8 cellular contexts compared by ENCODE assay signal in the genomic region with DNA sequence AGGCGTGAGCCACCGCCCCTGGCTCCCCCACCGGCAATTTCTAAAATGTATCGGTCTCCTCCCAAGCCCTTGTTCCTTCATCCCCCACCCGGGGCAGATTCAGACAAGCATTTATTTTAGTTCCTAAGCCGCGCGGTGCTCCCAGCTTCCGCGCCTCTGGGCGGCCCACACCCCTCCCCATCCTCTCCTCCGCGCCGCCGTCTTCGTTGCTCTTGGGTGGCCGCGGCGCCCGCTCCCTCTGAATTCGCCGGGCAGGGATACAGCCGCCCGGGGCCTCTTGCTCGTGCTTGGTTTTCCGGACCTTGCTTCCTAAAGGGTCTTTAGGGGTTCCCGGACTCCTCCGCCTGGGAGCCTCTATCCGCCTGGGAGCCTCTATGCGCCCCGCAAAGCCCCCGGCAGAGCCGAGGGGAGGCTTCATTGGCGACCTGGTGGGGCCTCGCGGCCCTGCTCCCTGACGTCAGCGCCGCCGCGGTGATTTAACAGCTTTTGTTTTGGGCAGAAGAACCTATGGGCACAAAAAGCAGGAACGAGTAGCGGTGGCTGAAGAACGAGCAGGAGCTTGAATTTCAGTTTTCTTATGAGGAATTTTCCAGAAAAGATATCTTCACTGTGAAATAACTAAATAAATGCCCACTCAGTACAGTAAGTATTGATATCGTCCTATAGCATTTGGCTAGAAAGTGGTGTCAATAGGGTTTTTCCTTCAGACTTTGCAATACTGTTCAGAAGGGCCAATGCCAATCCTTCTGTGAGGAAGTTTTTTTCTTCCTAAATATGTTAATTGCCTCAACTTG. TPM values are rescaled to one million over a fixed set of nuclear protein-coding genes. Genes with fewer than 3 reads are reported as not detected.
DNase-seq lines count a peak whose midpoint lies in the region; ATAC-seq, FAIRE-seq and TF ChIP-seq lines count a peak whose summit lies in the region.

No MANE protein-coding gene starts in this region.

- H3K27ac ChIP-seq in A673 (ENCODE audit: low read depth, low read length, poor library complexity, severe bottlenecking) (peak overlapping the region; percentile 95), kidney (ENCODE audit: low read depth in 2 of 2, low read length in 2 of 2) (peak overlapping the region; percentile 76 to 83)

- intact Hi-C loops in A673 (cut with micrococcal nuclease; ENCODE audit: unreplicated experiment) = loop anchor here (1.0 to 10.0 kb wide), 5 partner anchors 106 to 303 kb away; a partner anchor contains a TSS
- intact Hi-C loops in kidney (cut with DNase I) = no loop called here

- H3K36me3 ChIP-seq in A673 (ENCODE audit: insufficient read depth, low read length, poor library complexity, severe bottlenecking) (no peaks in the 10 kb centered on the region), kidney (ENCODE audit: control insufficient read depth in 1 of 2, insufficient read depth in 2 of 2, low read length in 2 of 2) (no peaks in the 10 kb centered on the region)

- TF ChIP-seq CTCF in A673 (conservative IDR thresholded peaks at IDR 0.05; ENCODE audit: low read depth, low read length) = no peak
- no peak for TF ChIP-seq CTCF in kidney (IDR thresholded peaks at IDR 0.05; ENCODE audit: borderline replicate concordance, extremely low read depth, insufficient read depth)

- no peaks in the 10 kb centered on the region for H3K9me3 ChIP-seq in A673 (ENCODE audit: low read depth, low read length, poor library complexity, severe bottlenecking)
- H3K9me3 ChIP-seq in kidney (ENCODE audit: control insufficient read depth in 1 of 2, low read length in 2 of 2) = no peaks in the 10 kb centered on the region

- BruUV-seq in A673 (replicated peaks; lab: Mats Ljungman, UMichigan) = no TSS peak

- POLR2A ChIA-PET in A673 (lab: Charles Lee; ENCODE audit: low non-redundant PET) = no interaction called here

- DNase-seq in A673 (ENCODE audit: low spot score) = peak; percentile 90
- peak; percentile 83 for DNase-seq in NCI-H2171 (lab: John Stamatoyannopoulos, UW)
- DNase-seq in cerebellar cortex (ENCODE audit: low spot score) = peak; percentile 78
- peak; percentile 89 for DNase-seq in kidney
- DNase-seq in stimulated activated CD4-positive, alpha-beta T cell treated with anti-CD3 and anti-CD28 coated beads, Interleukin-15, amount 100 ng/mL, for 1 hour (ENCODE audit: low read depth in 1 of 2, low spot score in 1 of 2) = peak; percentile 50 to 58

- CTCF ChIA-PET in A673 (lab: Charles Lee) = interaction anchor here (0.6 to 2.1 kb wide), 7 partner anchors 9 to 301 kb away, joined by 3 to 15 read pairs (median 6); a partner anchor contains a TSS

- ATAC-seq in GM18867 (IDR thresholded peaks at IDR 0.05; ENCODE audit: unreplicated experiment) (peak; percentile 83), HG03095 (IDR thresholded peaks at IDR 0.05; ENCODE audit: unreplicated experiment) (peak; percentile 75)
- ATAC-seq in activated CD4-positive, CD25-positive, alpha-beta regulatory T cell treated with anti-CD3 and anti-CD28 coated beads, Interleukin-2, amount 50 U/mL, for 24 hours = peak; percentile 84 to 85

- H3K27me3 ChIP-seq in A673 (replicated peaks; ENCODE audit: insufficient read depth, low read depth, low read length, poor library complexity) = no peaks in the 10 kb centered on the region

- H3K4me1 ChIP-seq in A673 (ENCODE audit: insufficient read depth, low read length, poor library complexity, severe bottlenecking) (peaks cover 7% of the 10 kb centered on the region), kidney (ENCODE audit: control insufficient read depth in 1 of 2, insufficient read depth in 1 of 2, low read depth in 1 of 2, low read length in 2 of 2) (no peaks in the 10 kb centered on the region)

- H3K9ac ChIP-seq in kidney (ENCODE audit: low read length in 2 of 2) = peak overlapping the region; percentile 26 to 47

- H3K4me3 ChIP-seq in A673 (ENCODE audit: low read depth, low read length, poor library complexity, severe bottlenecking) (peak overlapping the region; percentile 55), kidney (ENCODE audit: low read length in 2 of 2) (peak overlapping the region; percentile 67 to 86)

- FAIRE-seq in kidney (lab: Jason Lieb, UNC) = no peak

RNA-seq across cellular contexts. Expression of a gene that starts 37.3 kb away (rescaled TPM):
- 62.6 and 66.4 TPM in 2 replicates for total RNA-seq in A673 (2021)
- 43.0 TPM for total RNA-seq in kidney
- polyA plus RNA-seq in kidney (ENCODE audit: insufficient read depth, low read depth, low replicate concordance) = 42.6 TPM

RNA-seq across cellular contexts. Expression of a gene that starts 37.5 kb away (rescaled TPM):
- total RNA-seq in A673 (2021) = 1.9 and 2.3 TPM in 2 replicates
- 4.3 TPM for total RNA-seq in kidney
- polyA plus RNA-seq in kidney (ENCODE audit: insufficient read depth, low read depth, low replicate concordance) = 6.2 TPM

Comparison
In these comparisons a context has a peak if more than half of its experiments do, and no peak if none do; other contexts are left out.
1. Peak in every context shown above with its lines: DNase-seq, ATAC-seq, H3K4me3 ChIP-seq and H3K27ac ChIP-seq.